Comparison of ENCODE assay signal across 28 cellular contexts in genomic region chr1:115127539-115127938, GRCh38. TPM values are rescaled to one million over a fixed set of nuclear protein-coding genes. Genes with fewer than 3 reads are reported as not detected.
DNase-seq lines count a peak whose midpoint lies in the region; ATAC-seq, FAIRE-seq and TF ChIP-seq lines count a peak whose summit lies in the region.
"Had no signal": no experiment of that assay in that cellular context is flagged by ENCODE, and none has a peak within 500 bp of the region (broad histone marks: within the 10 kb centered on the region; RNA-seq: fewer than 3 reads in every experiment).

No MANE protein-coding gene starts in this region.

- TF ChIP-seq POLR2A in HepG2 (IDR thresholded peaks at IDR 0.05; ENCODE audit: insufficient read depth in 1 of 2, low read depth in 2 of 2, low read length in 2 of 2) (no peak), right lobe of liver (IDR thresholded peaks at IDR 0.05) (no peak), K562 (conservative IDR thresholded peaks at IDR 0.05) (no peak)

- H2BK15ac ChIP-seq in mesendoderm (replicated peaks; ENCODE audit: low read depth): no peak overlapping the region

- no peak overlapping the region for H3K27ac ChIP-seq in HepG2 (ENCODE audit: extremely low read length, insufficient read depth, low read length)
- H3K27ac ChIP-seq in right lobe of liver: no peak overlapping the region
- H3K27ac ChIP-seq in K562 (ENCODE audit: extremely low read depth, low read depth, low read length): no peak overlapping the region
- no peak overlapping the region for H3K27ac ChIP-seq in mesendoderm (ENCODE audit: low read depth, low read length)
- no peak overlapping the region for H3K27ac ChIP-seq in mammary epithelial cell (ENCODE audit: insufficient read depth, low read depth, low read length)
- H3K27ac ChIP-seq: BLaER1 had no signal

- no peaks in the 10 kb centered on the region for H3K9me1 ChIP-seq in K562 (ENCODE audit: control insufficient read depth, insufficient read depth, low read length)

- TF ChIP-seq EP300 in HepG2 (IDR thresholded peaks at IDR 0.05; ENCODE audit: low read depth in 2 of 2, low read length in 2 of 2): no peak
- no peak for TF ChIP-seq EP300 in HepG2 (CRISPR knock-in tag; IDR thresholded peaks at IDR 0.05; ENCODE audit: borderline replicate concordance)
- no peak for TF ChIP-seq EP300 in K562 (IDR thresholded peaks at IDR 0.05; ENCODE audit: low read length)

- H3K27me3 ChIP-seq in HepG2 (ENCODE audit: control insufficient read depth in 1 of 2, insufficient read depth in 2 of 2, low read length in 2 of 2) (no peaks in the 10 kb centered on the region), right lobe of liver (no peaks in the 10 kb centered on the region), K562 (ENCODE audit: control insufficient read depth in 2 of 2, insufficient read depth in 2 of 2, low read length in 2 of 2) (no peaks in the 10 kb centered on the region), mesendoderm (ENCODE audit: insufficient read depth, low read length, poor library complexity) (no peaks in the 10 kb centered on the region), mammary epithelial cell (ENCODE audit: insufficient read depth, low read length) (no peaks in the 10 kb centered on the region)
- H3K27me3 ChIP-seq: BE2C, BLaER1 had no signal

- no peak for FAIRE-seq in HepG2 (lab: Jason Lieb, UNC)
- no peak for FAIRE-seq in K562 (lab: Jason Lieb, UNC)
- FAIRE-seq: A204.1, GM12878, GM12892, GM18507 had no signal

- POLR2A ChIA-PET in HepG2 (lab: Yijun Ruan, JAX): no interaction called here
- POLR2A ChIA-PET in K562 (lab: Yijun Ruan, JAX): interaction anchor here (1.9 kb wide), 1 partner anchor 10 kb away, joined by 5 read pairs; no protein-coding TSS in a partner anchor

- dilution Hi-C loops in mammary epithelial cell (cut with HindIII; ENCODE audit: low sequenced_read_pairs): loop anchor here (25.0 kb wide), 1 partner anchor 335 kb away; no protein-coding TSS in a partner anchor

- no peak overlapping the region for H3K23ac ChIP-seq in mesendoderm (ENCODE audit: low read length)

- in situ Hi-C loops in HepG2 (cut with HindIII; ENCODE audit: extremely low pct_ligation_motif_present, low pct_unique_long_range_greater_than_20kb) (no loop called here), K562 (cut with MboI) (loop anchor here (25.0 kb wide), 1 partner anchor 635 kb away; the partner anchor contains the start of gene CASQ2), mammary epithelial cell (cut with MboI; ENCODE audit: low sequenced_read_pairs in 2 of 2) (no loop called here)

- DNase-seq in HepG2 (ENCODE audit: low spot score) (no peak), right lobe of liver (no peak), K562 (ENCODE audit: extremely low read depth in 1 of 4, low spot score in 3 of 4) (no peak), islet precursor cell (peak; percentile 7), mesendoderm (no peak), mammary epithelial cell (no peak)
- DNase-seq: 8988T; ACHN; BE2C; C1 segment of cervical spinal cord; CD4-positive, alpha-beta memory T cell; CD4-positive, CD25-positive, alpha-beta regulatory T cell; CD8-positive, alpha-beta memory T cell; COR-L47; DMS 273 treated with DMSO at 0.1 percent for 48 hours; DMS153; DMS53; DMS79; DND-41; EL; GDM1 had no signal

- no peak for TF ChIP-seq RAD21 in HepG2 (CRISPR knock-in tag; IDR thresholded peaks at IDR 0.05)
- TF ChIP-seq RAD21 in K562 (CRISPR knock-in tag; conservative IDR thresholded peaks at IDR 0.05 in 1 of 2, IDR thresholded peaks at IDR 0.05 in 1 of 2): no peak

- H2AFZ ChIP-seq in HepG2 (ENCODE audit: low read length): no peak overlapping the region
- H2AFZ ChIP-seq in K562 (ENCODE audit: low read depth, low read length): no peak overlapping the region
- H2AFZ ChIP-seq in mammary epithelial cell (ENCODE audit: low read depth, low read length): no peak overlapping the region

- no peak overlapping the region for H3K4me2 ChIP-seq in HepG2 (ENCODE audit: low read depth, low read length)
- H3K4me2 ChIP-seq in K562 (ENCODE audit: insufficient read depth, low read length): no peak overlapping the region
- no peak overlapping the region for H3K4me2 ChIP-seq in mesendoderm (ENCODE audit: low read length)
- H3K4me2 ChIP-seq in mammary epithelial cell (ENCODE audit: insufficient read depth, low read depth, low read length): no peak overlapping the region
- H3K4me2 ChIP-seq: BLaER1 had no signal

- 100% methylated on average over 1 of the region's 1 CpG for WGBS in HepG2 (ENCODE audit: low lambda C conversion rate)
- WGBS in right lobe of liver (ENCODE audit: insufficient coverage, low coverage, low lambda C conversion rate, missing lambda C conversion rate): 80% methylated on average over 1 of the region's 1 CpG
- WGBS in K562 (ENCODE audit: insufficient coverage, low coverage, missing lambda C conversion rate): 0% methylated on average over 1 of the region's 1 CpG
- WGBS in mesendoderm (ENCODE audit: extremely low coverage, insufficient coverage, low lambda C conversion rate): no CpG with 5 or more reads among the region's 1 CpG
- WGBS in mammary epithelial cell (ENCODE audit: low coverage, missing lambda C conversion rate): 95% methylated on average over 1 of the region's 1 CpG

- ATAC-seq in HepG2: no peak
- ATAC-seq in right lobe of liver: no peak
- ATAC-seq in K562: no peak
- ATAC-seq in HG03439 (IDR thresholded peaks at IDR 0.05; ENCODE audit: unreplicated experiment): no peak
- ATAC-seq: GM12878 had no signal

- intact Hi-C loops in HepG2 (cut with micrococcal nuclease; ENCODE audit: unreplicated experiment): no loop called here
- intact Hi-C loops in right lobe of liver (cut with DNase I): no loop called here
- intact Hi-C loops in K562 (cut with micrococcal nuclease): no loop called here
- intact Hi-C loops in mammary epithelial cell (cut with micrococcal nuclease): no loop called here

- BruUV-seq in HepG2 (replicated peaks; lab: Mats Ljungman, UMichigan) (no TSS peak), K562 (replicated peaks; lab: Mats Ljungman, UMichigan) (no TSS peak), mammary epithelial cell (replicated peaks; lab: Mats Ljungman, UMichigan) (no TSS peak)

- H2AK5ac ChIP-seq in mesendoderm (ENCODE audit: low read length): no peak overlapping the region

- H3K36me3 ChIP-seq in HepG2 (replicated peaks in 1 of 2; ENCODE audit: control insufficient read depth in 1 of 2, insufficient read depth in 2 of 2, low read length in 2 of 2): no peaks in the 10 kb centered on the region
- no peaks in the 10 kb centered on the region for H3K36me3 ChIP-seq in right lobe of liver
- H3K36me3 ChIP-seq in K562 (ENCODE audit: control insufficient read depth, insufficient read depth, low read length): no peaks in the 10 kb centered on the region
- H3K36me3 ChIP-seq in mesendoderm (ENCODE audit: control insufficient read depth, insufficient read depth, low read length): no peaks in the 10 kb centered on the region
- no peaks in the 10 kb centered on the region for H3K36me3 ChIP-seq in mammary epithelial cell (ENCODE audit: insufficient read depth, low read length)
- H3K36me3 ChIP-seq: BE2C, BLaER1 had no signal

- no peak overlapping the region for H3K4ac ChIP-seq in mesendoderm (ENCODE audit: low read depth, low read length)

- H3K18ac ChIP-seq in mesendoderm (ENCODE audit: low read length): no peak overlapping the region

- H2BK5ac ChIP-seq in mesendoderm (ENCODE audit: low read length): no peak overlapping the region

- 0 out of 2 replicates have a peak, but pooled peaks cover 4% of the 10 kb centered on the region for H3K9me3 ChIP-seq in HepG2 (ENCODE audit: low read length)
- no peaks in the 10 kb centered on the region for H3K9me3 ChIP-seq in right lobe of liver
- H3K9me3 ChIP-seq in K562 (replicated peaks; ENCODE audit: control insufficient read depth, insufficient read depth, low read depth, low read length): no peaks in the 10 kb centered on the region; the same call in 1 of the 2 replicates
- no peaks in the 10 kb centered on the region for H3K9me3 ChIP-seq in mammary epithelial cell (replicated peaks; ENCODE audit: insufficient read depth, low read length)
- H3K9me3 ChIP-seq: BE2C had no signal

- H4K5ac ChIP-seq in mesendoderm (ENCODE audit: low read length): no peak overlapping the region

- CTCF ChIA-PET in HepG2 (lab: Yijun Ruan, JAX; ENCODE audit: low intra/inter-chr PET ratio, low total read pairs): no interaction called here
- CTCF ChIA-PET in K562 (lab: Yijun Ruan, JAX; ENCODE audit: low intra/inter-chr PET ratio): no interaction called here
- CTCF ChIA-PET in mammary epithelial cell (lab: Charles Lee; ENCODE audit: low non-redundant PET): no interaction called here

- TF ChIP-seq CTCF in HepG2 (CRISPR knock-in tag; IDR thresholded peaks at IDR 0.05) (no peak), right lobe of liver (IDR thresholded peaks at IDR 0.05) (no peak), K562 (IDR thresholded peaks at IDR 0.05 in 2 of 3, conservative IDR thresholded peaks at IDR 0.05 in 1 of 3; ENCODE audit: insufficient read depth in 2 of 3, low read depth in 1 of 3, low read length in 3 of 3) (no peak), mammary epithelial cell (conservative IDR thresholded peaks at IDR 0.05 in 1 of 2, IDR thresholded peaks at IDR 0.05 in 1 of 2; ENCODE audit: extremely low read depth in 1 of 2, insufficient read depth in 1 of 2, low read depth in 1 of 2, low read length in 2 of 2) (no peak)

- no peak overlapping the region for H4K8ac ChIP-seq in mesendoderm (ENCODE audit: low read depth, low read length)

- H3K9ac ChIP-seq in HepG2 (ENCODE audit: insufficient read depth, low read depth, low read length): no peak overlapping the region
- H3K9ac ChIP-seq in K562 (ENCODE audit: insufficient read depth in 1 of 2, low read depth in 2 of 2, low read length in 2 of 2): no peak overlapping the region
- no peak overlapping the region for H3K9ac ChIP-seq in mesendoderm (ENCODE audit: low read length)
- no peak overlapping the region for H3K9ac ChIP-seq in mammary epithelial cell (ENCODE audit: insufficient read depth, low read length)
- H3K9ac ChIP-seq: BLaER1 had no signal

- no peaks in the 10 kb centered on the region for H3K79me1 ChIP-seq in mesendoderm (ENCODE audit: low read length)

- H2BK120ac ChIP-seq in mesendoderm (ENCODE audit: low read depth, low read length): no peak overlapping the region

- no peak overlapping the region for H3K56ac ChIP-seq in mesendoderm (ENCODE audit: low read length)

- no peak overlapping the region for H3K4me3 ChIP-seq in HepG2 (replicated peaks in 1 of 3; ENCODE audit: insufficient read depth in 1 of 3, low read depth in 2 of 3, low read length in 3 of 3)
- H3K4me3 ChIP-seq in right lobe of liver: no peak overlapping the region
- H3K4me3 ChIP-seq in K562: no peak overlapping the region
- no peak overlapping the region for H3K4me3 ChIP-seq in mesendoderm (ENCODE audit: low read length)
- H3K4me3 ChIP-seq in mammary epithelial cell (replicated peaks in 1 of 3; ENCODE audit: insufficient read depth in 1 of 3, low read depth in 2 of 3, low read length in 3 of 3): no peak overlapping the region
- H3K4me3 ChIP-seq: BLaER1, GM12878 had no signal

- H3K4me1 ChIP-seq in HepG2 (ENCODE audit: insufficient read depth, low read length): no peaks in the 10 kb centered on the region
- H3K4me1 ChIP-seq in right lobe of liver: no peaks in the 10 kb centered on the region
- no peaks in the 10 kb centered on the region for H3K4me1 ChIP-seq in K562 (replicated peaks in 1 of 2; ENCODE audit: control insufficient read depth in 2 of 2, insufficient read depth in 2 of 2, low read length in 2 of 2)
- H3K4me1 ChIP-seq in mesendoderm (ENCODE audit: control insufficient read depth, low read depth, low read length): no peaks in the 10 kb centered on the region
- no peaks in the 10 kb centered on the region for H3K4me1 ChIP-seq in mammary epithelial cell (ENCODE audit: insufficient read depth, low read length)
- H3K4me1 ChIP-seq: BE2C had no signal

- H4K20me1 ChIP-seq in HepG2 (ENCODE audit: insufficient read depth, low read length): no peaks in the 10 kb centered on the region
- H4K20me1 ChIP-seq in K562 (replicated peaks; ENCODE audit: control insufficient read depth, insufficient read depth, low read length): no peaks in the 10 kb centered on the region; the same call in 1 of the 2 replicates
- H4K20me1 ChIP-seq in mammary epithelial cell (ENCODE audit: insufficient read depth, low read length): no peaks in the 10 kb centered on the region
- H4K20me1 ChIP-seq: BLaER1 had no signal

- H3K79me2 ChIP-seq in HepG2 (ENCODE audit: insufficient read depth, low read length): no peaks in the 10 kb centered on the region
- no peaks in the 10 kb centered on the region for H3K79me2 ChIP-seq in K562 (ENCODE audit: control insufficient read depth, insufficient read depth, low read length)
- no peaks in the 10 kb centered on the region for H3K79me2 ChIP-seq in mesendoderm (ENCODE audit: control insufficient read depth, insufficient read depth, low read length)
- H3K79me2 ChIP-seq in mammary epithelial cell (ENCODE audit: insufficient read depth, low read length): no peaks in the 10 kb centered on the region

RNA-seq across cellular contexts. Expression of gene TSPAN2, which starts 38.2 kb away (rescaled TPM):
- total RNA-seq in HepG2 (2016; rRNA removed; fragmentation: Illumina TruSeq; extraction: Trizol): not detected in 2 replicates
- total RNA-seq in HepG2 (2016; cell fraction: cytosol; rRNA removed; fragmentation: Illumina TruSeq; extraction: Trizol; ENCODE audit: low read depth): not detected in 2 replicates
- not detected in 2 replicates for total RNA-seq in HepG2 (2016; cell fraction: insoluble cytoplasmic fraction; rRNA removed; fragmentation: Illumina TruSeq; extraction: Trizol)
- total RNA-seq in HepG2 (2016; cell fraction: membrane; rRNA removed; fragmentation: Illumina TruSeq; extraction: Trizol): not detected in 2 replicates
- total RNA-seq in HepG2 (2016; cell fraction: nucleus; rRNA removed; fragmentation: Illumina TruSeq; extraction: Trizol): not detected in 2 replicates
- polyA plus RNA-seq in HepG2 (2011; rRNA removed): not detected in 2 replicates
- polyA plus RNA-seq in HepG2 (2011; cell fraction: cytosol; rRNA removed): not detected in 2 replicates
- not detected in 2 replicates for polyA plus RNA-seq in HepG2 (2011; cell fraction: nucleus; rRNA removed)
- not detected in 2 replicates for polyA plus RNA-seq in HepG2 (2012)
- not detected in 2 replicates for polyA plus RNA-seq in HepG2 (2016; cell fraction: cytosol; fragmentation: Illumina TruSeq; extraction: Trizol; ENCODE audit: low read depth)
- not detected in 2 replicates for polyA plus RNA-seq in HepG2 (2016; cell fraction: insoluble cytoplasmic fraction; fragmentation: Illumina TruSeq; extraction: Trizol; ENCODE audit: low read depth)
- not detected in 2 replicates for polyA plus RNA-seq in HepG2 (2016; cell fraction: membrane; fragmentation: Illumina TruSeq; extraction: Trizol; ENCODE audit: low read depth)
- not detected in 2 replicates for polyA plus RNA-seq in HepG2 (2016; cell fraction: nucleus; fragmentation: Illumina TruSeq; extraction: Trizol; ENCODE audit: insufficient read depth, low read depth)
- polyA minus RNA-seq in HepG2 (2011; rRNA and poly(A)+ RNA removed; ENCODE audit: low replicate concordance): not detected in 2 replicates
- polyA minus RNA-seq in HepG2 (2011; cell fraction: cytosol; rRNA and poly(A)+ RNA removed): not detected in 2 replicates
- not detected in 2 replicates for polyA minus RNA-seq in HepG2 (2011; cell fraction: nucleus; rRNA and poly(A)+ RNA removed)
- under 1 TPM in 4 of 6 experiments, not detected in 2; 0.35 to 0.55 (median 0.42) TPM for total RNA-seq in right lobe of liver
- not detected in 2 replicates for total RNA-seq in K562 (2011; cell fraction: chromatin; rRNA removed; ENCODE audit: low replicate concordance)
- not detected in 2 replicates for total RNA-seq in K562 (2011; cell fraction: nucleolus; rRNA removed)
- total RNA-seq in K562 (2011; cell fraction: nucleoplasm; rRNA removed): not detected in 2 replicates
- total RNA-seq in K562 (2014; rRNA removed): not detected in 2 replicates
- total RNA-seq in K562 (2014; rRNA removed; fragmentation: Illumina TruSeq; extraction: Trizol): not detected in 2 replicates
- total RNA-seq in K562 (2015; rRNA removed; fragmentation: Illumina TruSeq; extraction: Trizol): not detected in 2 replicates
- not detected in 2 replicates for total RNA-seq in K562 (2021)
- not detected in 2 replicates for polyA plus RNA-seq in K562 (2011; rRNA removed)
- polyA plus RNA-seq in K562 (2011; cell fraction: cytosol; rRNA removed): not detected in 2 replicates
- not detected in 2 replicates for polyA plus RNA-seq in K562 (2011; cell fraction: nucleus; rRNA removed)
- not detected in 2 replicates for polyA plus RNA-seq in K562 (2012)
- not detected in 2 replicates for polyA plus RNA-seq in K562 (2014; fragmentation: Illumina TruSeq; extraction: Trizol)
- not detected for polyA plus RNA-seq in K562 (2014; fragmentation: Nextera tagmentation; extraction: Ambion mirVana)
- not detected in 2 replicates for polyA plus RNA-seq in K562 (2014; rRNA removed)
- polyA minus RNA-seq in K562 (2011; rRNA and poly(A)+ RNA removed): not detected in 2 replicates
- not detected in 2 replicates for polyA minus RNA-seq in K562 (2011; cell fraction: cytosol; rRNA and poly(A)+ RNA removed)
- not detected in 2 replicates for polyA minus RNA-seq in K562 (2011; cell fraction: nucleus; rRNA and poly(A)+ RNA removed)
- polyA plus RNA-seq in mesendoderm (2013, experiment 1 of 2): 3.9 TPM
- 4.5 TPM for polyA plus RNA-seq in mesendoderm (2013, experiment 2 of 2)
- total RNA-seq in mammary epithelial cell: 1 to 10 TPM in 1 of 2 donors, under 1 TPM in 1; 0.28 to 1.0 TPM
- 0.07 TPM for polyA plus RNA-seq in mammary epithelial cell
- 1.4 TPM for polyA minus RNA-seq in mammary epithelial cell
- total RNA-seq: G401 had no signal

Comparison
In these comparisons a context has a peak if more than half of its experiments do, and no peak if none do; other contexts are left out.
1. Of the 241 proteins assayed by ChIP-seq in both HepG2 and K562: peak only in HepG2: none; only in K562: ZFP36; in both: none; in neither: 240.